In genomic region chr16:83859265-83859664, GRCh38 we compare ENCODE assay signal across 26 cellular contexts.
"Had no signal": no experiment of that assay in that cellular context is flagged by ENCODE, and none has a peak within 500 bp of the region (broad histone marks: within the 10 kb centered on the region; RNA-seq: fewer than 3 reads in every experiment).

No MANE protein-coding gene starts in this region.

- H2AFZ ChIP-seq: neural progenitor cell, parathyroid adenoma had no signal

- DNase-seq: islet precursor cell; left ventricle myocardium inferior; mesendoderm; naive B cell; natural killer cell; nephron progenitor cell; occipital lobe; psoas muscle; stimulated activated CD4-positive, alpha-beta T cell treated with anti-CD3 and anti-CD28 coated beads, Interleukin-12 subunit alpha, Interleukin-12 subunit beta, amount 100 ng/mL, for 4 hours; stimulated activated CD4-positive, alpha-beta T cell treated with anti-CD3 and anti-CD28 coated beads, Interleukin-15, amount 100 ng/mL, for 24 hours; stimulated activated CD4-positive, alpha-beta T cell treated with anti-CD3 and anti-CD28 coated beads, Interleukin-2, amount 100 ng/mL, for 24 hours; stimulated activated CD4-positive, alpha-beta T cell treated with anti-CD3 and anti-CD28 coated beads, Interleukin-4, amount 100 ng/mL, for 1 hour; stimulated activated naive B cell treated with anti-CD40 and anti-IgM and Interleukin-4, amounts not matched to agents 10 μg/mL and 1 μg/mL and 100 μg/mL, for 72 hours; stimulated activated naive CD8-positive, alpha-beta T cell treated with anti-CD3 and anti-CD28 coated beads, Interleukin-15, Interleukin-2, amounts not matched to agents 100 U/mL and 50 U/mL, for 24 hours; stomach; testis; thyroid gland; transverse colon; upper lobe of left lung had no signal

- H3K79me2 ChIP-seq: parathyroid adenoma had no signal

- H3K27ac ChIP-seq: left ventricle myocardium inferior, neural progenitor cell, neutrophil, parathyroid adenoma, psoas muscle, skin epidermis, stomach, testis, thyroid gland, transverse colon, upper lobe of left lung, vagina had no signal

- H3K36me3 ChIP-seq: left ventricle myocardium inferior, neural progenitor cell, neutrophil, stomach, thyroid gland, transverse colon, upper lobe of left lung, vagina had no signal

- H3K4me2 ChIP-seq: neural progenitor cell had no signal

- H3K9me3 ChIP-seq: left ventricle myocardium inferior, neutrophil, psoas muscle, stomach, testis, thyroid gland, transverse colon, upper lobe of left lung, vagina had no signal

- H3K27me3 ChIP-seq: neural progenitor cell, neutrophil, testis, thyroid gland, transverse colon, upper lobe of left lung, vagina had no signal

- H3K9ac ChIP-seq: neural progenitor cell, parathyroid adenoma had no signal

- ATAC-seq: natural killer cell; psoas muscle; sciatic nerve; stimulated activated naive B cell treated with anti-CD40 and anti-IgM and Interleukin-4, amounts not matched to agents 10 μg/mL and 1 μg/mL and 100 μg/mL, for 72 hours; stimulated activated naive CD8-positive, alpha-beta T cell treated with anti-CD3 and anti-CD28 coated beads, Interleukin-15, Interleukin-2, amounts not matched to agents 100 U/mL and 50 U/mL, for 24 hours had no signal

- H3K4me1 ChIP-seq: left ventricle myocardium inferior, neural progenitor cell, parathyroid adenoma, psoas muscle, stomach, testis, thyroid gland, transverse colon, upper lobe of left lung, vagina had no signal

- H3K4me3 ChIP-seq: left ventricle myocardium inferior, lung, neural progenitor cell, psoas muscle, skin epidermis, stomach, testis, thyroid gland, transverse colon, upper lobe of left lung, vagina had no signal
